ENCODE assay signal across 27 cellular contexts in the genomic region with DNA sequence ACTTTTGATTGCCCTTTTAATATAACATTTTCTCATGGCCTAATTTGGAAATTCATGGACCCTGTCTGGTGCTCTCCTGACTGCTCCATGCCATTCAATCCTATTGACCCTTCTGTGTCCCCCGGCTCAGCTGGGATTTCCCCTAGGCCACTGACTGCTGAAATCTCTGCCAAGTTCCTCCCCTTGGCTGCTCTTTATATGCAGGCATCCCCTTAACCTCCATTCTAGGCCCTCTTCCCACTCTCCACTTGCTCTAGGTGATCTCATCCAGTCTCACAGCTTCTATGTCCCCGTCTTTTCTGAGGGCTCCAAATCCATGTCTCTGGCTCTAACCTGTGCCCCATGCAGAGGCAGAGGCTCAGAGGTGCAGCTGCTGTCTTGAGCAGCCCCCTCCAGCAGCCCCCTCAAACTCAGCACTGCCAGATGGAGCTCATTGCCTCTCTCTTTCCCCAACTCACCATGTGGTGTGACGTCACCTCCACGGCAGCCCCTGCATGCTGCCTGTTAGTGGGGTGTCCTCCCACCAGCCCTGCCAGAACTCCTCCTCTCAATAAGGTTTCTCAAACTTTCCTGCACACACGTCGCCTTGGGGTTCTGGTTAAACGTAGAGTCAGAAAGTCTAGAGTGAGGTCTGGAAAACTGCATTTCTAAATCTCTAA. TPM values are rescaled to one million over a fixed set of nuclear protein-coding genes. Genes with fewer than 3 reads are reported as not detected.
"Had no signal": no experiment of that assay in that cellular context is flagged by ENCODE, and none has a peak within 500 bp of the region (broad histone marks: within the 10 kb centered on the region; RNA-seq: fewer than 3 reads in every experiment).

No MANE protein-coding gene starts in this region.

- H3K4me3 ChIP-seq: cardiac muscle cell, SJSA1 had no signal

- H3K4me1 ChIP-seq: SJSA1 had no signal

- DNase-seq: activated CD4-positive, alpha-beta T cell treated with anti-CD3 and anti-CD28 coated beads for 4 hours; activated CD8-positive, alpha-beta memory T cell treated with anti-CD3 and anti-CD28 coated beads, Interleukin-2, amount 50 U/mL, for 4 hours; activated CD8-positive, alpha-beta T cell treated with anti-CD3 and anti-CD28 coated beads for 36 hours; activated gamma-delta T cell treated with Interleukin-2 at 50 U/mL for 16 hours; activated naive CD4-positive, alpha-beta T cell treated with anti-CD3 and anti-CD28 coated beads, Interleukin-2, amount 10 ng/mL, durations not matched to agents 7 days and 5 days; activated naive CD8-positive, alpha-beta T cell treated with anti-CD3 and anti-CD28 coated beads for 36 hours; activated T-cell treated with anti-CD3 and anti-CD28 coated beads, Interleukin-2, amount 50 U/mL, for 72 hours; brain microvascular endothelial cell; NCI-H1092 treated with DMSO at 0.1 percent for 48 hours; NCI-H1417 treated with DMSO at 0.1 percent for 48 hours; NCI-H1694; NCI-H2029; NCI-H345; NCI-H510A; NCI-H526 treated with DMSO at 0.1 percent for 48 hours; NCI-H82; SHP77; SW 1271 had no signal

- ATAC-seq: activated CD4-positive, CD25-positive, alpha-beta regulatory T cell treated with anti-CD3 and anti-CD28 coated beads, Interleukin-2, amount 50 U/mL, for 24 hours; activated CD8-positive, alpha-beta T cell treated with anti-CD3 and anti-CD28 coated beads for 36 hours; activated T-cell treated with anti-CD3 and anti-CD28 coated beads, Interleukin-2, amount 50 U/mL, for 72 hours; SK-N-SH treated with all-trans-retinoic acid at 6 μM for 48 hours had no signal

- H3K27ac ChIP-seq: brain microvascular endothelial cell, KMS-11, SJSA1 had no signal

- H3K9me3 ChIP-seq: SJSA1 had no signal

- H3K36me3 ChIP-seq: brain microvascular endothelial cell, SJSA1 had no signal

- H3K27me3 ChIP-seq: brain microvascular endothelial cell, cardiac muscle cell had no signal

RNA-seq across cellular contexts. Expression of a gene that starts 6.6 kb away (rescaled TPM):
- total RNA-seq: activated CD8-positive, alpha-beta T cell treated with anti-CD3 and anti-CD28 coated beads for 36 hours; activated naive CD8-positive, alpha-beta T cell treated with anti-CD3 and anti-CD28 coated beads for 36 hours; activated T-cell treated with anti-CD3 and anti-CD28 coated beads, Interleukin-2, amount 50 U/mL, for 72 hours; activated T-helper 2 cell treated with anti-CD3 and anti-CD28 coated beads, Interferon-gamma antibody, Interleukin-2, Interleukin-4, amounts not matched to agents 10 μg/mL and 5 μg/mL and 100 μg/mL, durations not matched to agents 14 hours and 24 hours and 36 hours; MCF 10A; RPMI7951; SJSA1; T-helper 1 cell treated with Interleukin-12 subunit alpha and Interleukin-12 subunit beta and Interleukin-4 antibody, amounts not matched to agents 30 ng/mL and 1 ng/mL, for 36 hours had no signal
